Comparison of ENCODE assay signal across 1 cellular context in the genomic region with DNA sequence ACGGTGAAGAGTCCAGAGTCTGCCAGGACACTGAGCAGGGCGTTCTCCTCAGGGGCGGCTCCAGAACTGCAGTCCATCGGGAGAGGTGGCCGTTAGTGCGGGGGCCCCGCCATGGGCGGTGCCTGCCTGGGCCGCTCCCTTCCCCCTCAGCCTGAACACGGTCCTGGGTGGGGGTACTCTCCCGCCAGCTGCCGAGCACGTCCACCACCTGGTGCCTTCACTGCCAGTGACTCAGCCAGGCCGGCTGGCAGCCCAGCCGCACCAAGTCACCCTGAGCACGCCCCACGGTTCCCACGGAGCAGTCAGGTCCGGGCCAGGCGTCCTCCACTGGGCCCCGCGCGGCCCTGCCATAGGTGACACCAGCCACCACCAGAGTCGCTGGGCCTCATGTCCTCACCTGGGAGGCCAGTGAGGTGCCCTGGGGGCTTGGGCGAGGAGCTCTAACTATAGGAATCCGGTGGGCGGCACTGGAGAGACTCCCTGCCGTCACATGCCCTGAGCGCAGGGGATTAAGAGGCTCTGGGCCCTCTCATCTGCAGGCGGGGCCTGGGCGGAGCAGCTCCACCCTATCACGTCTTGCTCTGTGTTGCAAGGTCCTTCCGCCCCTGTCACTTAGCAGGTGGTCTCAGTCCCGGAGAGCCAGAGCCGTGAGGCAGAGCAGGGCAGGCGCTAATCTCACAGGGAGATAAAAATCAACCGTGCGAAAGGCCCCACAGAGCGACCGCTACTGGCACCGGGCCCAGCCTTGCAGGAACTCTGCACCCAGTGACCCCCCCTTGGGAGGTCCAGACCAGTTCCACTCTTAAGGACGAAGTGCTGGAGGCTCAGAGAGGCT.
A peak's percentile ranks its signal among the peaks of the same experiment; 100 is the strongest.
TF ChIP-seq lines count a peak whose summit lies in the region.

No MANE protein-coding gene starts in this region.

TF ChIP-seq in K562, 482 proteins besides CTCF, POLR2A, EP300 and RAD21 (continued from another document and continues in another):
- TF ChIP-seq, protein P1, sequence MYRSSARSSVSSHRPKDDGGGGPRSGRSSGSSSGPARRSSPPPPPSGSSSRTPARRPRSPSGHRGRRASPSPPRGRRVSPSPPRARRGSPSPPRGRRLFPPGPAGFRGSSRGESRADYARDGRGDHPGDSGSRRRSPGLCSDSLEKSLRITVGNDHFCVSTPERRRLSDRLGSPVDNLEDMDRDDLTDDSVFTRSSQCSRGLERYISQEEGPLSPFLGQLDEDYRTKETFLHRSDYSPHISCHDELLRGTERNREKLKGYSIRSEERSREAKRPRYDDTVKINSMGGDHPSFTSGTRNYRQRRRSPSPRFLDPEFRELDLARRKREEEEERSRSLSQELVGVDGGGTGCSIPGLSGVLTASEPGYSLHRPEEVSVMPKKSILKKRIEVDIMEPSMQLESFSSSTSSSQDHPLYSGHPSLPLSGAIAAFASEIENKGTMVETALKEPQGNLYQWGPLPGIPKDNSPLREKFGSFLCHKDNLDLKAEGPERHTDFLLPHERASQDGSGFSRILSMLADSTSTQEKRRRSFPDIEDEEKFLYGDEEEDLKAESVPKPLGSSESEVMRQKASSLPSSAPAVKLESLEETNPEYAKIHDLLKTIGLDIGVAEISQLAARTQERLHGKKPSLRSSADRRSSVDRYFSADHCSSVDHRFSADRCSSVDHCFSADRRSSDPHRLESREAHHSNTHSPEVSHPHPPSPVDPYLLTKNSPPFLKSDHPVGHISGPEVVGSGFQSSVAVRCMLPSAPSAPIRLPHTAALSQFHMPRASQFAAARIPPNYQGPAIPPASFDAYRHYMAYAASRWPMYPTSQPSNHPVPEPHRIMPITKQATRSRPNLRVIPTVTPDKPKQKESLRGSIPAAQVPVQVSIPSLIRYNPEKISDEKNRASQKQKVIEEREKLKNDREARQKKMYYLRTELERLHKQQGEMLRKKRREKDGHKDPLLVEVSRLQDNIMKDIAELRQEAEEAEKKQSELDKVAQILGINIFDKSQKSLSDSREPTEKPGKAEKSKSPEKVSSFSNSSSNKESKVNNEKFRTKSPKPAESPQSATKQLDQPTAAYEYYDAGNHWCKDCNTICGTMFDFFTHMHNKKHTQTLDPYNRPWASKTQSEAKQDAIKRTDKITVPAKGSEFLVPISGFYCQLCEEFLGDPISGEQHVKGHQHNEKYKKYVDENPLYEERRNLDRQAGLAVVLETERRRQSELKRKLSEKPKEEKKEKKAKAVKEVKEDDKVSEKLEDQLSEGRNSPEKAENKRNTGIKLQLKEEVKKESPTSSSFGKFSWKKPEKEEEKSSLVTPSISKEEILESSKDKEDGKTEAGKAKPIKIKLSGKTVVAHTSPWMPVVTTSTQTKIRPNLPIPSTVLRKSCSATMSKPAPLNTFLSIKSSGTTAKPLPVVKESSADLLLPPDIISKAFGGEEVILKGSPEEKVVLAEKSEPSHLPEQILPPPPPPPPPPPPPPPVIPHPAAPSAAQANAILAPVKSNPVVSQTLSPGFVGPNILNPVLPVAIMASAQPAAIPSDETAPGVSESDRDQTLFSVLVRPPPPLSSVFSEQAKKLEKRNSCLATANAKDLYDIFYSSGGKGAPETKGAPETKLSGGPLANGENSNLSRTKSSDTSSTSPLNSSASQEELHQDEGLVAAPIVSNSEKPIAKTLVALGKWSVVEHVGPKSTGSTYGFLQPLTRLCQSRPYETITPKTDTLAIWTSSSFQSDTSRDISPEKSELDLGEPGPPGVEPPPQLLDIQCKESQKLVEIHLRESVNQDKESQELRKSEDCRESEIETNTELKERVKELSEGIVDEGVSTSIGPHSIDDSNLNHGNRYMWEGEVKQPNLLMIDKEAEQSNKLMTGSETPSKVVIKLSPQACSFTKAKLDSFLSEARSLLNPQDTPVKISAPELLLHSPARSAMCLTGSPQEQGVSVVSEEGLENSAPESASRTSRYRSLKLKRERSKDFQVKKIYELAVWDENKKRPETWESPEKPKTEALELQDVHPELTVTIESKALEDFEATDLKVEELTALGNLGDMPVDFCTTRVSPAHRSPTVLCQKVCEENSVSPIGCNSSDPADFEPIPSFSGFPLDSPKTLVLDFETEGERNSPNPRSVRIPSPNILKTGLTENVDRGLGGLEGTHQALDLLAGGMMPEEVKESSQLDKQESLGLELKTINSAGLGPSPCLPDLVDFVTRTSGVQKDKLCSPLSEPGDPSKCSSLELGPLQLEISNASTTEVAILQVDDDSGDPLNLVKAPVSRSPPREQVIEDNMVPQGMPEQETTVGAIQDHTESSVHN (IDR thresholded peaks at IDR 0.05; ENCODE audit: borderline replicate concordance in 1 of 2, low read depth in 1 of 2), result peak in 1 of 2 experiments; percentile 91; a peak in 2 of 4 replicates
- TF ChIP-seq SMAD4 (CRISPR knock-in tag; conservative IDR thresholded peaks at IDR 0.05) (peak; percentile 86), RBM14 (IDR thresholded peaks at IDR 0.05; ENCODE audit: borderline replicate concordance, insufficient read depth, low read depth, low read length) (0 out of 2 replicates have a peak, but pooled peaks have one; percentile 52), PTBP1 (IDR thresholded peaks at IDR 0.05; ENCODE audit: low read depth, low read length) (no peak), MEF2D (tag; conservative IDR thresholded peaks at IDR 0.05; ENCODE audit: low read depth) (no peak), RFX1 (IDR thresholded peaks at IDR 0.05) (no peak), COPS2 (conservative IDR thresholded peaks at IDR 0.05) (no peak), SIN3A (IDR thresholded peaks at IDR 0.05; ENCODE audit: borderline replicate concordance in 2 of 2, control insufficient read depth in 1 of 2, low read depth in 2 of 2, low read length in 2 of 2) (peak; percentile 67 to 75; a peak in 2 of 4 replicates), BDP1 (IDR thresholded peaks at IDR 0.05; ENCODE audit: insufficient read depth, insufficient read length) (no peak), TFAM (CRISPR knock-in tag; conservative IDR thresholded peaks at IDR 0.05) (no peak), HDAC8 (tag; IDR thresholded peaks at IDR 0.05) (0 out of 2 replicates have a peak, but pooled peaks have one; percentile 55), DPF2 (IDR thresholded peaks at IDR 0.05) (peak; percentile 91), JUND (IDR thresholded peaks at IDR 0.05; ENCODE audit: borderline replicate concordance, low read depth, low read length) (peak; percentile 60), JUND (tag; IDR thresholded peaks at IDR 0.05; ENCODE audit: borderline replicate concordance, low read depth, low read length) (peak; percentile 51; the same call in 1 of the 3 replicates), POU5F1 (IDR thresholded peaks at IDR 0.05; ENCODE audit: borderline replicate concordance, low read depth, low read length, partially characterized antibody) (no peak), NR4A1 (CRISPR knock-in tag; IDR thresholded peaks at IDR 0.05) (peak; percentile 82; the same call in 1 of the 2 replicates), NR4A1 (tag; IDR thresholded peaks at IDR 0.05) (0 out of 2 replicates have a peak, but pooled peaks have one; percentile 32), SMARCA5 (IDR thresholded peaks at IDR 0.05) (no peak), ZFP30 (CRISPR knock-in tag; IDR thresholded peaks at IDR 0.05; ENCODE audit: borderline replicate concordance) (no peak), CAMTA2 (CRISPR knock-in tag; conservative IDR thresholded peaks at IDR 0.05) (no peak), TBL1XR1 (IDR thresholded peaks at IDR 0.05; ENCODE audit: low read length in 2 of 2) (peak in 1 of 2 experiments; percentile 23; a peak in 1 of 4 replicates), MEIS2 (IDR thresholded peaks at IDR 0.05; ENCODE audit: partially characterized antibody) (peak; percentile 82), ZNF311 (CRISPR knock-in tag; IDR thresholded peaks at IDR 0.05) (peak; percentile 72), ZNF551 (CRISPR knock-in tag; IDR thresholded peaks at IDR 0.05) (no peak)
- TF ChIP-seq, protein P2, sequence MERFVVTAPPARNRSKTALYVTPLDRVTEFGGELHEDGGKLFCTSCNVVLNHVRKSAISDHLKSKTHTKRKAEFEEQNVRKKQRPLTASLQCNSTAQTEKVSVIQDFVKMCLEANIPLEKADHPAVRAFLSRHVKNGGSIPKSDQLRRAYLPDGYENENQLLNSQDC (CRISPR knock-in tag; IDR thresholded peaks at IDR 0.05), result no peak
- TF ChIP-seq, protein P3, sequence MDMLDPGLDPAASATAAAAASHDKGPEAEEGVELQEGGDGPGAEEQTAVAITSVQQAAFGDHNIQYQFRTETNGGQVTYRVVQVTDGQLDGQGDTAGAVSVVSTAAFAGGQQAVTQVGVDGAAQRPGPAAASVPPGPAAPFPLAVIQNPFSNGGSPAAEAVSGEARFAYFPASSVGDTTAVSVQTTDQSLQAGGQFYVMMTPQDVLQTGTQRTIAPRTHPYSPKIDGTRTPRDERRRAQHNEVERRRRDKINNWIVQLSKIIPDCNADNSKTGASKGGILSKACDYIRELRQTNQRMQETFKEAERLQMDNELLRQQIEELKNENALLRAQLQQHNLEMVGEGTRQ (CRISPR knock-in tag; IDR thresholded peaks at IDR 0.05), result peak; percentile 85
- TF ChIP-seq, protein P4, sequence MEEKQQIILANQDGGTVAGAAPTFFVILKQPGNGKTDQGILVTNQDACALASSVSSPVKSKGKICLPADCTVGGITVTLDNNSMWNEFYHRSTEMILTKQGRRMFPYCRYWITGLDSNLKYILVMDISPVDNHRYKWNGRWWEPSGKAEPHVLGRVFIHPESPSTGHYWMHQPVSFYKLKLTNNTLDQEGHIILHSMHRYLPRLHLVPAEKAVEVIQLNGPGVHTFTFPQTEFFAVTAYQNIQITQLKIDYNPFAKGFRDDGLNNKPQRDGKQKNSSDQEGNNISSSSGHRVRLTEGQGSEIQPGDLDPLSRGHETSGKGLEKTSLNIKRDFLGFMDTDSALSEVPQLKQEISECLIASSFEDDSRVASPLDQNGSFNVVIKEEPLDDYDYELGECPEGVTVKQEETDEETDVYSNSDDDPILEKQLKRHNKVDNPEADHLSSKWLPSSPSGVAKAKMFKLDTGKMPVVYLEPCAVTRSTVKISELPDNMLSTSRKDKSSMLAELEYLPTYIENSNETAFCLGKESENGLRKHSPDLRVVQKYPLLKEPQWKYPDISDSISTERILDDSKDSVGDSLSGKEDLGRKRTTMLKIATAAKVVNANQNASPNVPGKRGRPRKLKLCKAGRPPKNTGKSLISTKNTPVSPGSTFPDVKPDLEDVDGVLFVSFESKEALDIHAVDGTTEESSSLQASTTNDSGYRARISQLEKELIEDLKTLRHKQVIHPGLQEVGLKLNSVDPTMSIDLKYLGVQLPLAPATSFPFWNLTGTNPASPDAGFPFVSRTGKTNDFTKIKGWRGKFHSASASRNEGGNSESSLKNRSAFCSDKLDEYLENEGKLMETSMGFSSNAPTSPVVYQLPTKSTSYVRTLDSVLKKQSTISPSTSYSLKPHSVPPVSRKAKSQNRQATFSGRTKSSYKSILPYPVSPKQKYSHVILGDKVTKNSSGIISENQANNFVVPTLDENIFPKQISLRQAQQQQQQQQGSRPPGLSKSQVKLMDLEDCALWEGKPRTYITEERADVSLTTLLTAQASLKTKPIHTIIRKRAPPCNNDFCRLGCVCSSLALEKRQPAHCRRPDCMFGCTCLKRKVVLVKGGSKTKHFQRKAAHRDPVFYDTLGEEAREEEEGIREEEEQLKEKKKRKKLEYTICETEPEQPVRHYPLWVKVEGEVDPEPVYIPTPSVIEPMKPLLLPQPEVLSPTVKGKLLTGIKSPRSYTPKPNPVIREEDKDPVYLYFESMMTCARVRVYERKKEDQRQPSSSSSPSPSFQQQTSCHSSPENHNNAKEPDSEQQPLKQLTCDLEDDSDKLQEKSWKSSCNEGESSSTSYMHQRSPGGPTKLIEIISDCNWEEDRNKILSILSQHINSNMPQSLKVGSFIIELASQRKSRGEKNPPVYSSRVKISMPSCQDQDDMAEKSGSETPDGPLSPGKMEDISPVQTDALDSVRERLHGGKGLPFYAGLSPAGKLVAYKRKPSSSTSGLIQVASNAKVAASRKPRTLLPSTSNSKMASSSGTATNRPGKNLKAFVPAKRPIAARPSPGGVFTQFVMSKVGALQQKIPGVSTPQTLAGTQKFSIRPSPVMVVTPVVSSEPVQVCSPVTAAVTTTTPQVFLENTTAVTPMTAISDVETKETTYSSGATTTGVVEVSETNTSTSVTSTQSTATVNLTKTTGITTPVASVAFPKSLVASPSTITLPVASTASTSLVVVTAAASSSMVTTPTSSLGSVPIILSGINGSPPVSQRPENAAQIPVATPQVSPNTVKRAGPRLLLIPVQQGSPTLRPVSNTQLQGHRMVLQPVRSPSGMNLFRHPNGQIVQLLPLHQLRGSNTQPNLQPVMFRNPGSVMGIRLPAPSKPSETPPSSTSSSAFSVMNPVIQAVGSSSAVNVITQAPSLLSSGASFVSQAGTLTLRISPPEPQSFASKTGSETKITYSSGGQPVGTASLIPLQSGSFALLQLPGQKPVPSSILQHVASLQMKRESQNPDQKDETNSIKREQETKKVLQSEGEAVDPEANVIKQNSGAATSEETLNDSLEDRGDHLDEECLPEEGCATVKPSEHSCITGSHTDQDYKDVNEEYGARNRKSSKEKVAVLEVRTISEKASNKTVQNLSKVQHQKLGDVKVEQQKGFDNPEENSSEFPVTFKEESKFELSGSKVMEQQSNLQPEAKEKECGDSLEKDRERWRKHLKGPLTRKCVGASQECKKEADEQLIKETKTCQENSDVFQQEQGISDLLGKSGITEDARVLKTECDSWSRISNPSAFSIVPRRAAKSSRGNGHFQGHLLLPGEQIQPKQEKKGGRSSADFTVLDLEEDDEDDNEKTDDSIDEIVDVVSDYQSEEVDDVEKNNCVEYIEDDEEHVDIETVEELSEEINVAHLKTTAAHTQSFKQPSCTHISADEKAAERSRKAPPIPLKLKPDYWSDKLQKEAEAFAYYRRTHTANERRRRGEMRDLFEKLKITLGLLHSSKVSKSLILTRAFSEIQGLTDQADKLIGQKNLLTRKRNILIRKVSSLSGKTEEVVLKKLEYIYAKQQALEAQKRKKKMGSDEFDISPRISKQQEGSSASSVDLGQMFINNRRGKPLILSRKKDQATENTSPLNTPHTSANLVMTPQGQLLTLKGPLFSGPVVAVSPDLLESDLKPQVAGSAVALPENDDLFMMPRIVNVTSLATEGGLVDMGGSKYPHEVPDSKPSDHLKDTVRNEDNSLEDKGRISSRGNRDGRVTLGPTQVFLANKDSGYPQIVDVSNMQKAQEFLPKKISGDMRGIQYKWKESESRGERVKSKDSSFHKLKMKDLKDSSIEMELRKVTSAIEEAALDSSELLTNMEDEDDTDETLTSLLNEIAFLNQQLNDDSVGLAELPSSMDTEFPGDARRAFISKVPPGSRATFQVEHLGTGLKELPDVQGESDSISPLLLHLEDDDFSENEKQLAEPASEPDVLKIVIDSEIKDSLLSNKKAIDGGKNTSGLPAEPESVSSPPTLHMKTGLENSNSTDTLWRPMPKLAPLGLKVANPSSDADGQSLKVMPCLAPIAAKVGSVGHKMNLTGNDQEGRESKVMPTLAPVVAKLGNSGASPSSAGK (IDR thresholded peaks at IDR 0.05), result no peak
- TF ChIP-seq, protein P5, sequence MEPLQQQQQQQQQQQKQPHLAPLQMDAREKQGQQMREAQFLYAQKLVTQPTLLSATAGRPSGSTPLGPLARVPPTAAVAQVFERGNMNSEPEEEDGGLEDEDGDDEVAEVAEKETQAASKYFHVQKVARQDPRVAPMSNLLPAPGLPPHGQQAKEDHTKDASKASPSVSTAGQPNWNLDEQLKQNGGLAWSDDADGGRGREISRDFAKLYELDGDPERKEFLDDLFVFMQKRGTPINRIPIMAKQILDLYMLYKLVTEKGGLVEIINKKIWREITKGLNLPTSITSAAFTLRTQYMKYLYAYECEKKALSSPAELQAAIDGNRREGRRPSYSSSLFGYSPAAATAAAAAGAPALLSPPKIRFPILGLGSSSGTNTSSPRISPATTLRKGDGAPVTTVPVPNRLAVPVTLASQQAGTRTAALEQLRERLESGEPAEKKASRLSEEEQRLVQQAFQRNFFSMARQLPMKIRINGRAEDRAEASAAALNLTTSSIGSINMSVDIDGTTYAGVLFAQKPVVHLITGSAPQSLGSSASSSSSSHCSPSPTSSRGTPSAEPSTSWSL (CRISPR knock-in tag; IDR thresholded peaks at IDR 0.05; ENCODE audit: borderline replicate concordance), result no peak
- TF ChIP-seq, protein P6, sequence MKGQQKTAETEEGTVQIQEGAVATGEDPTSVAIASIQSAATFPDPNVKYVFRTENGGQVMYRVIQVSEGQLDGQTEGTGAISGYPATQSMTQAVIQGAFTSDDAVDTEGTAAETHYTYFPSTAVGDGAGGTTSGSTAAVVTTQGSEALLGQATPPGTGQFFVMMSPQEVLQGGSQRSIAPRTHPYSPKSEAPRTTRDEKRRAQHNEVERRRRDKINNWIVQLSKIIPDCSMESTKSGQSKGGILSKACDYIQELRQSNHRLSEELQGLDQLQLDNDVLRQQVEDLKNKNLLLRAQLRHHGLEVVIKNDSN (CRISPR knock-in tag; IDR thresholded peaks at IDR 0.05), result peak; percentile 92
